ENCODE assay signal across 15 cellular contexts in the genomic region with DNA sequence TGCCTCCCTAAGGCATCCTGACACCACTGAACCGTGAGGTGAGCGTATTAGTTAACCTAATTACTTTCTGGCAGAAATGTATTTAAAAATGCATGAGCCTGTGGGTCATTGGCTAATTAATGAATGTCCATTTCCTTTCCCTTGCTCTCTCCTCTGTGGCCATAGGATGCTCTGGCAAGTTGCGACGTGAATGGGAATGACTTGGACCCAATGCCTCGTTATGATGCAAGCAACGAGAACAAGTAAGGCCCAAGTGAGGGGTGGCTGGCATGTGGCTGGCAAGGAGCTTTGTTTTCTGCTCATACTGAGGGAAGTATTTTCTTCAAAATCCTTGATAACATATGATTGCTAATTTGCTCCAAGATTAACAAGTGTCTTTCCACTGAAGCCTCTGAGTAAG.
"Had no signal": no experiment of that assay in that cellular context is flagged by ENCODE, and none has a peak within 500 bp of the region (broad histone marks: within the 10 kb centered on the region; RNA-seq: fewer than 3 reads in every experiment).

No MANE protein-coding gene starts in this region.

- H3K27ac ChIP-seq: pancreas, sigmoid colon, thoracic aorta had no signal

- H3K36me3 Mint-ChIP-seq: stimulated activated effector memory CD8-positive, alpha-beta T cell treated with anti-CD3 and anti-CD28 coated beads, Interleukin-12 subunit alpha, Interleukin-12 subunit beta, amount 100 ng/mL, for 72 hours had no signal

- H3K4me3 ChIP-seq: lung, pancreas, sigmoid colon, thoracic aorta had no signal

- H3K27me3 ChIP-seq: pancreas, sigmoid colon had no signal

- H3K4me1 ChIP-seq: pancreas had no signal

- H3K9me3 Mint-ChIP-seq: activated CD4-positive, alpha-beta memory T cell treated with anti-CD3 and anti-CD28 coated beads, Interleukin-2, amount 10 ng/mL, durations not matched to agents 7 days and 5 days; activated T-cell treated with anti-CD3 and anti-CD28 coated beads, Interleukin-2, amount 50 U/mL, for 72 hours had no signal

- H3K4me1 Mint-ChIP-seq: stimulated activated effector memory CD8-positive, alpha-beta T cell treated with anti-CD3 and anti-CD28 coated beads, Interleukin-12 subunit alpha, Interleukin-12 subunit beta, amount 100 ng/mL, for 72 hours had no signal

- H3K27me3 Mint-ChIP-seq: activated CD4-positive, alpha-beta memory T cell treated with anti-CD3 and anti-CD28 coated beads, Interleukin-2, amount 10 ng/mL, durations not matched to agents 7 days and 5 days had no signal

- H3K9me3 ChIP-seq: pancreas, sigmoid colon, thoracic aorta had no signal

- H3K27ac Mint-ChIP-seq: activated CD4-positive, alpha-beta memory T cell treated with anti-CD3 and anti-CD28 coated beads, Interleukin-2, amount 10 ng/mL, durations not matched to agents 7 days and 5 days; activated T-cell treated with anti-CD3 and anti-CD28 coated beads, Interleukin-2, amount 50 U/mL, for 72 hours; stimulated activated effector memory CD8-positive, alpha-beta T cell treated with anti-CD3 and anti-CD28 coated beads, Interleukin-12 subunit alpha, Interleukin-12 subunit beta, amount 100 ng/mL, for 72 hours had no signal

- DNase-seq: activated CD4-positive, alpha-beta memory T cell treated with anti-CD3 and anti-CD28 coated beads, Interleukin-2, amount 10 ng/mL, durations not matched to agents 7 days and 5 days; activated CD4-positive, CD25-positive, alpha-beta regulatory T cell treated with anti-CD3 and anti-CD28 coated beads, Interleukin-2, amount 50 U/mL, for 72 hours; activated CD8-positive, alpha-beta memory T cell treated with anti-CD3 and anti-CD28 coated beads, Interleukin-2, amount 50 U/mL, for 48 hours; activated T-cell treated with anti-CD3 and anti-CD28 coated beads, Interleukin-2, amount 50 U/mL, for 72 hours; caudate nucleus; left colon; midbrain; pancreas; sigmoid colon; SW 1271; T1000 had no signal

- ATAC-seq: activated T-cell treated with anti-CD3 and anti-CD28 coated beads, Interleukin-2, amount 50 U/mL, for 72 hours; esophagus mucosa; left colon; pancreas; stimulated activated effector memory CD8-positive, alpha-beta T cell treated with anti-CD3 and anti-CD28 coated beads, Interleukin-12 subunit alpha, Interleukin-12 subunit beta, amount 100 ng/mL, for 72 hours had no signal

- H3K36me3 ChIP-seq: pancreas had no signal

- H3K4me3 Mint-ChIP-seq: activated CD4-positive, alpha-beta memory T cell treated with anti-CD3 and anti-CD28 coated beads, Interleukin-2, amount 10 ng/mL, durations not matched to agents 7 days and 5 days; stimulated activated effector memory CD8-positive, alpha-beta T cell treated with anti-CD3 and anti-CD28 coated beads, Interleukin-12 subunit alpha, Interleukin-12 subunit beta, amount 100 ng/mL, for 72 hours had no signal
